In genomic region chrX:78165425-78165824, GRCh38 we compare ENCODE assay signal across 1 cellular context.
TF ChIP-seq lines count a peak whose summit lies in the region.

No MANE protein-coding gene starts in this region.

TF ChIP-seq in A549, 52 proteins besides CTCF, POLR2A, EP300 and RAD21 (continued from another document):
- TF ChIP-seq RARB (CRISPR knock-in tag; IDR thresholded peaks at IDR 0.05) (no peak), KDM1A (IDR thresholded peaks at IDR 0.05; ENCODE audit: low read depth) (no peak), RFX5 (IDR thresholded peaks at IDR 0.05) (no peak), EHF (CRISPR knock-in tag; IDR thresholded peaks at IDR 0.05) (no peak), NPAS2 (CRISPR knock-in tag; IDR thresholded peaks at IDR 0.05; ENCODE audit: borderline replicate concordance) (no peak), CHD4 (IDR thresholded peaks at IDR 0.05; ENCODE audit: borderline replicate concordance) (no peak)
- TF ChIP-seq, protein P1, sequence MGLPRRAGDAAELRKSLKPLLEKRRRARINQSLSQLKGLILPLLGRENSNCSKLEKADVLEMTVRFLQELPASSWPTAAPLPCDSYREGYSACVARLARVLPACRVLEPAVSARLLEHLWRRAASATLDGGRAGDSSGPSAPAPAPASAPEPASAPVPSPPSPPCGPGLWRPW (IDR thresholded peaks at IDR 0.05): no peak
